Comparison of ENCODE assay signal across 9 cellular contexts in genomic region chr15:67838789-67839332, GRCh38. TPM values are rescaled to one million over a fixed set of nuclear protein-coding genes. Genes with fewer than 3 reads are reported as not detected.
DNase-seq lines count a peak whose midpoint lies in the region; ATAC-seq and TF ChIP-seq lines count a peak whose summit lies in the region.
"Had no signal": no experiment of that assay in that cellular context is flagged by ENCODE, and none has a peak within 500 bp of the region (broad histone marks: within the 10 kb centered on the region; RNA-seq: fewer than 3 reads in every experiment).

No MANE protein-coding gene starts in this region.

- H3K4me3 ChIP-seq in kidney epithelial cell (ENCODE audit: low read depth, low read length) = no peak overlapping the region
- H3K4me3 ChIP-seq in smooth muscle cell = peak overlapping the region; percentile 81

- H3K9me3 ChIP-seq in smooth muscle cell (replicated peaks; ENCODE audit: low read depth) = no peaks in the 10 kb centered on the region

- ATAC-seq in HG03025 (IDR thresholded peaks at IDR 0.05; ENCODE audit: low FRiP score, unreplicated experiment) (no peak), HG02870 (IDR thresholded peaks at IDR 0.05; ENCODE audit: unreplicated experiment) (no peak)

- no peaks in the 10 kb centered on the region for H4K20me1 ChIP-seq in smooth muscle cell (ENCODE audit: low read depth)

- no peak overlapping the region for H3K27ac ChIP-seq in smooth muscle cell (ENCODE audit: low read depth)

- WGBS in smooth muscle cell (ENCODE audit: low lambda C conversion rate) = 4% methylated on average over 25 of the region's 25 CpGs

- no peaks in the 10 kb centered on the region for H3K36me3 ChIP-seq in kidney epithelial cell (ENCODE audit: control insufficient read depth, insufficient read depth, low read length)
- H3K36me3 ChIP-seq in smooth muscle cell (ENCODE audit: low read depth) = no peaks in the 10 kb centered on the region

- peak; percentile 15 for TF ChIP-seq CTCF in kidney epithelial cell (IDR thresholded peaks at IDR 0.05; ENCODE audit: insufficient read depth, low read length, poor library complexity, severe bottlenecking)
- no peak for TF ChIP-seq CTCF in smooth muscle cell (IDR thresholded peaks at IDR 0.05; ENCODE audit: borderline replicate concordance, insufficient read depth, poor library complexity, severe bottlenecking)

- H3K79me2 ChIP-seq in smooth muscle cell (ENCODE audit: low read depth) = no peaks in the 10 kb centered on the region

- peaks cover 37% of the 10 kb centered on the region for H3K4me1 ChIP-seq in smooth muscle cell (ENCODE audit: low read depth)

- in situ Hi-C loops in T47D (cut with HindIII; ENCODE audit: low pct_unique_long_range_greater_than_20kb, low sequenced_read_pairs) = no loop called here

- H3K27me3 ChIP-seq in kidney epithelial cell (ENCODE audit: control insufficient read depth, insufficient read depth, low read length) (peaks cover 42% of the 10 kb centered on the region), smooth muscle cell (ENCODE audit: low read depth) (peaks cover 40% of the 10 kb centered on the region)

- H3K9ac ChIP-seq in smooth muscle cell (ENCODE audit: low read depth) = no peak overlapping the region

- H2AFZ ChIP-seq in smooth muscle cell (ENCODE audit: low read depth) = peak overlapping the region; percentile 54

- H3K4me2 ChIP-seq in smooth muscle cell = peak overlapping the region; percentile 90

- H3F3A ChIP-seq in smooth muscle cell (ENCODE audit: low read depth) = peaks cover 5% of the 10 kb centered on the region

- peak; percentile 27 for DNase-seq in NCI-H2107 treated with DMSO at 0.1 percent for 48 hours (lab: John Stamatoyannopoulos, UW; ENCODE audit: unreplicated experiment)
- no peak for DNase-seq in NCI-H2107 (lab: John Stamatoyannopoulos, UW)
- peak; percentile 44 for DNase-seq in NCI-H510A (lab: John Stamatoyannopoulos, UW)
- DNase-seq in T47D (ENCODE audit: low read depth in 1 of 2, low spot score in 1 of 2) = peak; percentile 74 to 79
- DNase-seq in kidney epithelial cell (ENCODE audit: low read depth) = no peak
- DNase-seq in smooth muscle cell (lab: John Stamatoyannopoulos, UW; ENCODE audit: unreplicated experiment) = no peak

RNA-seq across cellular contexts. Expression of gene RNU6-1, which starts 1.0 kb away (rescaled TPM):
- total RNA-seq in kidney epithelial cell (not detected in 2 replicates), smooth muscle cell (not detected in 2 replicates)
- polyA plus RNA-seq in smooth muscle cell = not detected in 2 replicates
- polyA plus RNA-seq: BJ had no signal

RNA-seq across cellular contexts. Expression of gene SKOR1, which starts 13.6 kb away (rescaled TPM):
- total RNA-seq in kidney epithelial cell = not detected in 2 replicates
- 0.04 TPM in 1 of 2 replicates, not detected in the other for total RNA-seq in smooth muscle cell
- 0.21 and 0.27 TPM in 2 replicates for polyA plus RNA-seq in smooth muscle cell

Comparison
In these comparisons a context has a peak if more than half of its experiments do, and no peak if none do; other contexts are left out.
1. DNase-seq: peak in NCI-H2107 treated with DMSO at 0.1 percent for 48 hours (single experiment), NCI-H510A (single experiment) and T47D (2 of 2); none in NCI-H2107 (single experiment), kidney epithelial cell (single experiment) and smooth muscle cell (single experiment).